ENCODE assay signal across 11 cellular contexts in genomic region chr2:218295029-218295428, GRCh38. TPM values are rescaled to one million over a fixed set of nuclear protein-coding genes. Genes with fewer than 3 reads are reported as not detected.
DNase-seq lines count a peak whose midpoint lies in the region; TF ChIP-seq lines count a peak whose summit lies in the region.
"Had no signal": no experiment of that assay in that cellular context is flagged by ENCODE, and none has a peak within 500 bp of the region (broad histone marks: within the 10 kb centered on the region; RNA-seq: fewer than 3 reads in every experiment).

No MANE protein-coding gene starts in this region.

- DNase-seq in activated naive CD4-positive, alpha-beta T cell treated with anti-CD3 and anti-CD28 coated beads, Interleukin-2, amount 10 ng/mL, durations not matched to agents 7 days and 5 days, result no peak
- DNase-seq in activated naive CD4-positive, alpha-beta T cell (lab: John Stamatoyannopoulos, UW), result no peak
- DNase-seq in choroid plexus epithelial cell (ENCODE audit: low read depth) (peak; percentile 19), NCI-H1092 (lab: John Stamatoyannopoulos, UW) (no peak)
- no peak for DNase-seq in activated naive CD4-positive, alpha-beta T cell treated with anti-CD3 and anti-CD28 coated beads for 36 hours
- DNase-seq in activated CD4-positive, alpha-beta T cell treated with anti-CD3 and anti-CD28 coated beads for 1 hour, result no peak
- DNase-seq: activated CD8-positive, alpha-beta memory T cell treated with anti-CD3 and anti-CD28 coated beads for 24 hours had no signal

- H3K27me3 Mint-ChIP-seq in activated naive CD4-positive, alpha-beta T cell treated with anti-CD3 and anti-CD28 coated beads, Interleukin-2, amount 10 ng/mL, durations not matched to agents 7 days and 5 days, result peaks cover 6% of the 10 kb centered on the region
- H3K27me3 Mint-ChIP-seq in activated naive CD4-positive, alpha-beta T cell treated with anti-CD3 and anti-CD28 coated beads for 36 hours (ENCODE audit: low read depth), result no peaks in the 10 kb centered on the region
- H3K27me3 Mint-ChIP-seq: natural killer cell treated with Interleukin-12 subunit alpha and Interleukin-12 subunit beta and Interleukin-15 and Interleukin-18, amount 100 ng/mL, for 72 hours had no signal

- H3K4me1 Mint-ChIP-seq in activated naive CD4-positive, alpha-beta T cell treated with anti-CD3 and anti-CD28 coated beads, Interleukin-2, amount 10 ng/mL, durations not matched to agents 7 days and 5 days, result peaks cover 45% of the 10 kb centered on the region
- H3K4me1 Mint-ChIP-seq in activated naive CD4-positive, alpha-beta T cell treated with anti-CD3 and anti-CD28 coated beads for 36 hours (ENCODE audit: low read depth), result peaks cover 23% of the 10 kb centered on the region

- H3K27ac ChIP-seq in urinary bladder (ENCODE audit: low read depth), result peak overlapping the region; percentile 78
- H3K27ac ChIP-seq: SJSA1 had no signal

- peaks cover 4% of the 10 kb centered on the region for H3K36me3 Mint-ChIP-seq in activated naive CD4-positive, alpha-beta T cell treated with anti-CD3 and anti-CD28 coated beads, Interleukin-2, amount 10 ng/mL, durations not matched to agents 7 days and 5 days
- H3K36me3 Mint-ChIP-seq in activated naive CD4-positive, alpha-beta T cell treated with anti-CD3 and anti-CD28 coated beads for 36 hours (ENCODE audit: low read depth), result no peaks in the 10 kb centered on the region
- H3K36me3 Mint-ChIP-seq: natural killer cell treated with Interleukin-12 subunit alpha and Interleukin-12 subunit beta and Interleukin-15 and Interleukin-18, amount 100 ng/mL, for 72 hours had no signal

- WGBS in urinary bladder, result 74% methylated on average over 7 of the region's 7 CpGs

- no peaks in the 10 kb centered on the region for H3K27me3 ChIP-seq in mucosa of stomach (ENCODE audit: control insufficient read depth, insufficient read depth, low read length)
- H3K27me3 ChIP-seq: SJSA1 had no signal

- H3K4me3 Mint-ChIP-seq in activated naive CD4-positive, alpha-beta T cell treated with anti-CD3 and anti-CD28 coated beads, Interleukin-2, amount 10 ng/mL, durations not matched to agents 7 days and 5 days, result no peak overlapping the region
- H3K4me3 Mint-ChIP-seq in activated naive CD4-positive, alpha-beta T cell treated with anti-CD3 and anti-CD28 coated beads for 36 hours, result no peak overlapping the region
- H3K4me3 Mint-ChIP-seq: natural killer cell treated with Interleukin-12 subunit alpha and Interleukin-12 subunit beta and Interleukin-15 and Interleukin-18, amount 100 ng/mL, for 72 hours had no signal

- no peaks in the 10 kb centered on the region for H3K9me3 Mint-ChIP-seq in activated naive CD4-positive, alpha-beta T cell treated with anti-CD3 and anti-CD28 coated beads, Interleukin-2, amount 10 ng/mL, durations not matched to agents 7 days and 5 days
- no peaks in the 10 kb centered on the region for H3K9me3 Mint-ChIP-seq in activated naive CD4-positive, alpha-beta T cell treated with anti-CD3 and anti-CD28 coated beads for 36 hours
- H3K9me3 Mint-ChIP-seq: natural killer cell treated with Interleukin-12 subunit alpha and Interleukin-12 subunit beta and Interleukin-15 and Interleukin-18, amount 100 ng/mL, for 72 hours had no signal

- H3K9ac ChIP-seq in mucosa of stomach (ENCODE audit: low read length), result peak overlapping the region; percentile 99

- CTCF ChIA-PET in activated naive CD4-positive, alpha-beta T cell treated with anti-CD3 and anti-CD28 coated beads, Interleukin-2, amount 10 ng/mL, durations not matched to agents 7 days and 5 days (lab: Charles Lee), result interaction anchor here (1.0 to 15.2 kb wide), 3 partner anchors 22 to 109 kb away, joined by 3 to 195 read pairs (median 13); partner anchors contain the start of genes AAMP, CATIP and PNKD
- CTCF ChIA-PET in activated naive CD4-positive, alpha-beta T cell treated with anti-CD3 and anti-CD28 coated beads for 36 hours (lab: Charles Lee), result interaction anchor here (0.7 to 4.3 kb wide), 5 partner anchors 14 to 86 kb away, joined by 3 to 32 read pairs (median 7); partner anchors contain the start of gene CATIP

- no peaks in the 10 kb centered on the region for H3K36me3 ChIP-seq in mucosa of stomach (ENCODE audit: control insufficient read depth, insufficient read depth, low read length)
- H3K36me3 ChIP-seq in urinary bladder (ENCODE audit: insufficient read depth), result no peaks in the 10 kb centered on the region
- H3K36me3 ChIP-seq: SJSA1 had no signal

- no peak for TF ChIP-seq CTCF in choroid plexus epithelial cell (conservative IDR thresholded peaks at IDR 0.05; ENCODE audit: low read depth, low read length)

- H3K4me1 ChIP-seq in mucosa of stomach (ENCODE audit: control insufficient read depth, insufficient read depth, low read length) (peaks cover 75% of the 10 kb centered on the region), urinary bladder (ENCODE audit: insufficient read depth) (peaks cover 2% of the 10 kb centered on the region)

- no peak overlapping the region for H3K4me3 ChIP-seq in choroid plexus epithelial cell (ENCODE audit: low read depth, low read length)
- H3K4me3 ChIP-seq in mucosa of stomach (ENCODE audit: low read length), result no peak overlapping the region
- no peak overlapping the region for H3K4me3 ChIP-seq in urinary bladder (ENCODE audit: low read depth, low read length)
- H3K4me3 ChIP-seq: SJSA1 had no signal

- intact Hi-C loops in activated naive CD4-positive, alpha-beta T cell treated with anti-CD3 and anti-CD28 coated beads for 36 hours (cut with micrococcal nuclease), result no loop called here

- peak overlapping the region; percentile 33 for H3K27ac Mint-ChIP-seq in activated naive CD4-positive, alpha-beta T cell treated with anti-CD3 and anti-CD28 coated beads, Interleukin-2, amount 10 ng/mL, durations not matched to agents 7 days and 5 days
- no peak overlapping the region for H3K27ac Mint-ChIP-seq in activated naive CD4-positive, alpha-beta T cell treated with anti-CD3 and anti-CD28 coated beads for 36 hours
- H3K27ac Mint-ChIP-seq: natural killer cell treated with Interleukin-12 subunit alpha and Interleukin-12 subunit beta and Interleukin-15 and Interleukin-18, amount 100 ng/mL, for 72 hours had no signal

- no peaks in the 10 kb centered on the region for H3K9me3 ChIP-seq in mucosa of stomach (ENCODE audit: control insufficient read depth, low read length)
- H3K9me3 ChIP-seq: SJSA1 had no signal

RNA-seq across cellular contexts. Expression of gene TMBIM1, which starts 2.7 kb away (rescaled TPM):
- total RNA-seq in urinary bladder, result 127 TPM
- 180 TPM for polyA plus RNA-seq in urinary bladder
- total RNA-seq in activated naive CD4-positive, alpha-beta T cell treated with anti-CD3 and anti-CD28 coated beads for 36 hours, result 10 to 100 TPM; 43.1 to 43.4 TPM

RNA-seq across cellular contexts. Expression of gene PNKD, which starts 24.7 kb away (rescaled TPM):
- total RNA-seq in urinary bladder, result 24.6 TPM
- 92.7 TPM for polyA plus RNA-seq in urinary bladder
- total RNA-seq in activated naive CD4-positive, alpha-beta T cell treated with anti-CD3 and anti-CD28 coated beads for 36 hours, result 10 to 100 TPM; 20.4 to 21.4 TPM

RNA-seq across cellular contexts. Expression of gene AAMP, which starts 25.1 kb away (rescaled TPM):
- total RNA-seq in urinary bladder, result 75.9 TPM
- 139 TPM for polyA plus RNA-seq in urinary bladder
- total RNA-seq in activated naive CD4-positive, alpha-beta T cell treated with anti-CD3 and anti-CD28 coated beads for 36 hours, result 10 to 100 TPM; 58.7 to 59.4 TPM

RNA-seq across cellular contexts. Expression of gene GPBAR1, which starts 34.2 kb away (rescaled TPM):
- total RNA-seq in urinary bladder, result 1.6 TPM
- 19.3 TPM for polyA plus RNA-seq in urinary bladder
- total RNA-seq in activated naive CD4-positive, alpha-beta T cell treated with anti-CD3 and anti-CD28 coated beads for 36 hours, result under 1 TPM in 1 of 2 experiments, not detected in 1; 0.10 TPM
